8 cellular contexts compared by ENCODE assay signal in the genomic region with DNA sequence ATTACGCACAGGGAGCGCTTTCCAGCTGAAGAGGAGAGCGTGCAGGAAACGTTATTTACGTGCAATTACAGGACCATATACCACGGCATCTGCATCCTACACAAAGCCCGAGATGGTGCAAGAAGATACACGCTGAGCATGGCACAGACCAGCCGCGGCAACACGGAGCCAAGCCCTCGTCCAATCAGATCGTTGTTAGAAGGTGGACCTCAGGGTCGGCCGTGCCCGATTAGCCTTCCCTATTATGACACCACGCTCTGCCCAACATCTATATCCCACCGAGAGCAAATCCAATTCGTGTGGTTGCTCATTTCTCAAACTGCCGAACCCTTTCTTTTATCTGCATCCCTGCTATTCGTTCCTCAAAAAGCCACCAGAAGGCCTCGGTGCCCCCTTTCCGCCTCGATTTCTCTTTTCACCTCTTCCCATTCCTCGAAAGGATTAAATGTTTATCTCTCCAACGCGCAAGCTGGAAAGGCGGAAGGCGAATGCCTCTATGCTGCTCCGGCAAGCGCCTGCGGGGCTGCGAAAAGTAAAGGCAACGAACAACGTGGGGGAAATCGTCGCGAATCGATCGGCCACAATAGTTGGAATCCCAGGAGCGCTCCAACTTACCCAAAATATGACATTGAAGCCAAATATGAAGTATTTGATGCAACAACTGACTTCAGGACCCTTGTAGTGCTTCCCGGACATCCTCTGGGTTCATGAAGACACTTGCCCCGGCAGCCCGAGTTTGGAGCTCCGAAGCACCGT. TPM values are rescaled to one million over a fixed set of nuclear protein-coding genes. Genes with fewer than 3 reads are reported as not detected.
DNase-seq lines count a peak whose midpoint lies in the region; ATAC-seq, FAIRE-seq and TF ChIP-seq lines count a peak whose summit lies in the region.

No MANE protein-coding gene starts in this region.

- intact Hi-C loops in kidney (cut with DNase I): no loop called here

- peaks cover 74% of the 10 kb centered on the region for H3K4me1 Mint-ChIP-seq in central memory CD8-positive, alpha-beta T cell

- ATAC-seq in GM21526 (IDR thresholded peaks at IDR 0.05; ENCODE audit: low FRiP score, unreplicated experiment): peak; percentile 4
- peak; percentile 34 for ATAC-seq in central memory CD8-positive, alpha-beta T cell (replicated peaks; ENCODE audit: extremely low read depth, poor library complexity, severe bottlenecking)
- ATAC-seq in GM19324 (IDR thresholded peaks at IDR 0.05; ENCODE audit: low FRiP score, unreplicated experiment): no peak

- H3K4me3 ChIP-seq in kidney (ENCODE audit: low read length in 2 of 2): peak overlapping the region; percentile 72 to 79

- H3K4me1 ChIP-seq in kidney (ENCODE audit: control insufficient read depth in 1 of 2, insufficient read depth in 1 of 2, low read depth in 1 of 2, low read length in 2 of 2): peaks cover 0 to 8% of the 10 kb centered on the region in 2 donors

- H3K9me3 Mint-ChIP-seq in central memory CD8-positive, alpha-beta T cell: no peaks in the 10 kb centered on the region

- H3K27ac ChIP-seq in kidney (ENCODE audit: low read depth in 2 of 2, low read length in 2 of 2): peak overlapping the region in 1 of 2 donors; percentile 4

- H3K36me3 ChIP-seq in kidney (ENCODE audit: control insufficient read depth in 1 of 2, insufficient read depth in 2 of 2, low read length in 2 of 2): no peaks in the 10 kb centered on the region

- peak overlapping the region; percentile 91 for H3K4me3 Mint-ChIP-seq in central memory CD8-positive, alpha-beta T cell

- peaks cover 6% of the 10 kb centered on the region for H3K36me3 Mint-ChIP-seq in central memory CD8-positive, alpha-beta T cell (ENCODE audit: insufficient read depth)

- H3K27me3 Mint-ChIP-seq in central memory CD8-positive, alpha-beta T cell: no peaks in the 10 kb centered on the region

- no peak for TF ChIP-seq CTCF in kidney (IDR thresholded peaks at IDR 0.05; ENCODE audit: borderline replicate concordance, extremely low read depth, insufficient read depth)

- H3K9me3 ChIP-seq in kidney (ENCODE audit: control insufficient read depth in 1 of 2, low read length in 2 of 2): no peaks in the 10 kb centered on the region

- DNase-seq in CMK (ENCODE audit: low read depth) (peak; percentile 15), Kasumi-1 (lab: John Stamatoyannopoulos, UW) (peak; percentile 48 to 52), T1000 (lab: John Stamatoyannopoulos, UW) (peak; percentile 22), kidney (peak; percentile 73)
- peak in 1 of 2 donors; percentile 16 for DNase-seq in central memory CD8-positive, alpha-beta T cell (ENCODE audit: low spot score in 2 of 2)
- DNase-seq in stimulated activated CD4-positive, alpha-beta T cell treated with anti-CD3 and anti-CD28 coated beads, Interleukin-12 subunit alpha, Interleukin-12 subunit beta, amount 100 ng/mL, for 48 hours (ENCODE audit: low read depth in 2 of 3, low spot score in 1 of 3): peak in 2 of 3 donors; percentile 37 to 42

- peak overlapping the region; percentile 65 for H3K27ac Mint-ChIP-seq in central memory CD8-positive, alpha-beta T cell (ENCODE audit: low read depth)

- peak overlapping the region; percentile 66 to 72 for H3K9ac ChIP-seq in kidney (ENCODE audit: low read length in 2 of 2)

- FAIRE-seq in kidney (lab: Jason Lieb, UNC): no peak

RNA-seq across cellular contexts. Expression of a gene that starts 0.7 kb away (rescaled TPM):
- total RNA-seq in kidney: 6.8 TPM
- 13.8 TPM for polyA plus RNA-seq in kidney (ENCODE audit: insufficient read depth, low read depth, low replicate concordance)
